In genomic region chr16:89007371-89008249, GRCh38 we compare ENCODE assay signal across 1 cellular context.
TF ChIP-seq lines count a peak whose summit lies in the region.

No MANE protein-coding gene starts in this region.

TF ChIP-seq in H1, 55 proteins besides CTCF, POLR2A, EP300 and RAD21:
- TF ChIP-seq SP1 (IDR thresholded peaks at IDR 0.05; ENCODE audit: low read depth, low read length) (no peak), KDM4A (IDR thresholded peaks at IDR 0.05; ENCODE audit: low read depth, low read length, severe bottlenecking) (no peak), ZNF274 (IDR thresholded peaks at IDR 0.05; ENCODE audit: borderline replicate concordance, extremely low read depth, low read length) (no peak), NANOG (IDR thresholded peaks at IDR 0.05; ENCODE audit: insufficient read depth, low read depth, low read length, poor library complexity, severe bottlenecking) (no peak), CHD1 (IDR thresholded peaks at IDR 0.05; ENCODE audit: low read depth, low read length) (no peak), POLR2AphosphoS5 (IDR thresholded peaks at IDR 0.05; ENCODE audit: low read depth, low read length) (no peak)
